In the genomic region with DNA sequence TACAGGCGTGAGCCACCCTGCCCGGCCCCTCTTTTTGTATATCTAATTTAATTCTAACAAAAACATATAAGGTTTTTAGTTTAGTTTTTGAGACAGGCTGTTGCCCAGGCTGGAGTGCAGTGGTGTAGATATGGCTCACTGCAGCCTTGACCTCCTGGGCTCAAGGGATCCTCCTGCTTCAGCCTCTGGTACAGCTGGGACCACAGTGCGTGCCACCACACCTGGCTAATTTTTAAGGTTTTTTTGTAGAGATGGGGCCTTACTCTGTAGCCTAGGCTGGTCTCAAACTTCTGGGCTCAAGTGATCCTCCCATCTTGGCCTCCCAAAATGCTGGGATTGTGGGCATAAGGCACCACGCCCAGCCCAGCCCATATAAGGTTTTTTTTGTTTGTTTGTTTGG, we compare ENCODE assay signal across 1 cellular context.
TF ChIP-seq lines count a peak whose summit lies in the region.

No MANE protein-coding gene starts in this region.

TF ChIP-seq in HepG2, 621 proteins besides CTCF, POLR2A, EP300 and RAD21 (continued from another document):
- TF ChIP-seq ZNF770 (CRISPR knock-in tag; IDR thresholded peaks at IDR 0.05) = peak; percentile 66
